In the genomic region with DNA sequence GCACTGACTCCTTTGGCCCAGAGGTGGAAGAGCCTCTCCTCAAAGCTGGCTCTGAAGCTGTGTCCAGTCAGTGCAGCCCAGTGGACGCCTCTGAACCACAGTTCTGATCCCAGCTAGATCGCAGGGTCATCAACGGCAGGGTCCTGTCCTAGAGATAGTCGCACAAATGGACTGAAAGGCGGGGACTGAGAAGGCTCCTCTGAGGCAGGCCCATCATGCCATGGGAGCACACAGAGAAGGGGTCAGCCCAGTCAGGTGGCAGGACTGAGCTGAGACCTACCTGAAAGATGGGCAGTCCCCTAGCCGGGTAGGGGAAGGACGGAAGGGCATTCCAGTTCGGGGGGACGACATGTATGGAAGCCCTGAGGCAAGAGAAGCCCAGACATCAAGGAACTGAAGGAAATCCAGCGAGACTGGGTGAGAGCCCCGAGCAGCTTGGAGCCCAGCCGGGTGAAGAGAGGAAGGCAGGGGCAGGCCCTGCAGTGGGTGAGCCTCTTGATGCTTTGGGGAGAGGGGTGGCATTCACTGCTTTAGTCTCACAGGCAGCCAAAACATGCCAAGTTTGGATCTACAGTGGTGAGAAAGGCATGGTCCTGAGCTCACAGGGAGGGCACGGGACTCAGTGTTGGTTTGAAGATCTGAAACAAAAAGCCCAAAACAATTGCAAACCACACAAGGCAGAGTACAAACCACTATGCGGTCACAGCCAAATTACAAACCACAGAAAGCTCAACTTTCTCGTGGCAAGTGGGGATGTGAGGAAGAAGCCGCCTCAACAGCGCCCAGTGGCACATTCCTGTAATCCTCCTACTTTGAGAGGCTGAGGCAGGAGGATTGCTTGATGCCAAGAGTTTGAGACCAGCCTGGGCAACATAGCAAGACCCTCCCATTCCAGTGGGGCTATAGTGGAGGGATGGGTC, we compare ENCODE assay signal across 9 cellular contexts. TPM values are rescaled to one million over a fixed set of nuclear protein-coding genes. Genes with fewer than 3 reads are reported as not detected.
A peak's percentile ranks its signal among the peaks of the same experiment; 100 is the strongest.
DNase-seq lines count a peak whose midpoint lies in the region; ATAC-seq and TF ChIP-seq lines count a peak whose summit lies in the region.
"Had no signal": no experiment of that assay in that cellular context is flagged by ENCODE, and none has a peak within 500 bp of the region (broad histone marks: within the 10 kb centered on the region; RNA-seq: fewer than 3 reads in every experiment).

No MANE protein-coding gene starts in this region.

- H3K27me3 ChIP-seq in thymus (ENCODE audit: control insufficient read depth, insufficient read depth) (no peaks in the 10 kb centered on the region), uterus (no peaks in the 10 kb centered on the region)

- TF ChIP-seq CTCF in activated B cell treated with CpG ODN at 0.5 μM for 24 hours (IDR thresholded peaks at IDR 0.05) (no peak), uterus (IDR thresholded peaks at IDR 0.05) (no peak)

- no peak for TF ChIP-seq POLR2A in uterus (IDR thresholded peaks at IDR 0.05)

- H3K4me3 ChIP-seq in thymus (ENCODE audit: low read length), result no peak overlapping the region
- no peak overlapping the region for H3K4me3 ChIP-seq in uterus

- peak overlapping the region; percentile 73 for H3K27ac Mint-ChIP-seq in activated naive CD4-positive, alpha-beta T cell treated with anti-CD3 and anti-CD28 coated beads, Interleukin-2, amount 50 U/mL, for 24 hours
- H3K27ac Mint-ChIP-seq in activated B cell treated with CpG ODN at 0.5 μM for 24 hours, result peak overlapping the region; percentile 50

- 53% methylated on average over 17 of the region's 17 CpGs for WGBS in thymus

- intact Hi-C loops in activated B cell treated with CpG ODN at 0.5 μM for 24 hours (cut with micrococcal nuclease), result loop anchor here (5.0 kb wide), 1 partner anchor 74 kb away; no protein-coding TSS in a partner anchor
- intact Hi-C loops in cardiac septum (cut with DNase I), result no loop called here
- intact Hi-C loops in uterus (cut with DNase I; ENCODE audit: low total_unique reads), result no loop called here

- peaks cover 43% of the 10 kb centered on the region for H3K36me3 ChIP-seq in thymus (ENCODE audit: control insufficient read depth, insufficient read depth)
- H3K36me3 ChIP-seq in uterus, result no peaks in the 10 kb centered on the region

- peak overlapping the region; percentile 66 for H3K4me3 Mint-ChIP-seq in activated naive CD4-positive, alpha-beta T cell treated with anti-CD3 and anti-CD28 coated beads, Interleukin-2, amount 50 U/mL, for 24 hours
- H3K4me3 Mint-ChIP-seq in activated B cell treated with CpG ODN at 0.5 μM for 24 hours, result peak overlapping the region; percentile 29

- POLR2A ChIA-PET in activated B cell treated with CpG ODN at 0.5 μM for 24 hours (lab: Charles Lee), result interaction anchor here (0.6 to 6.4 kb wide), 11 partner anchors 9 to 1611 kb away, joined by 3 to 69 read pairs (median 4); partner anchors contain the start of genes CALM3, DACT3 and PTGIR

- no peaks in the 10 kb centered on the region for H3K27me3 Mint-ChIP-seq in activated naive CD4-positive, alpha-beta T cell treated with anti-CD3 and anti-CD28 coated beads, Interleukin-2, amount 50 U/mL, for 24 hours
- no peaks in the 10 kb centered on the region for H3K27me3 Mint-ChIP-seq in activated B cell treated with CpG ODN at 0.5 μM for 24 hours

- peaks cover 71% of the 10 kb centered on the region for H3K4me1 Mint-ChIP-seq in activated naive CD4-positive, alpha-beta T cell treated with anti-CD3 and anti-CD28 coated beads, Interleukin-2, amount 50 U/mL, for 24 hours
- H3K4me1 Mint-ChIP-seq in activated B cell treated with CpG ODN at 0.5 μM for 24 hours, result peaks cover 39% of the 10 kb centered on the region

- peaks cover 2% of the 10 kb centered on the region for H3K9me3 ChIP-seq in thymus (ENCODE audit: control insufficient read depth)
- no peaks in the 10 kb centered on the region for H3K9me3 ChIP-seq in uterus

- no peak for DNase-seq in activated naive CD4-positive, alpha-beta T cell treated with Interleukin-2 at 50 U/mL for 16 hours
- DNase-seq in activated B cell treated with CpG ODN at 0.5 μM for 24 hours, result no peak
- DNase-seq in cardiac septum (ENCODE audit: low spot score), result peak; percentile 41
- DNase-seq in EL, result no peak
- DNase-seq in uterus, result no peak

- H3K4me1 ChIP-seq in thymus (ENCODE audit: control insufficient read depth, insufficient read depth, low read length) (peaks cover 25% of the 10 kb centered on the region), uterus (no peaks in the 10 kb centered on the region)

- H3K9me3 Mint-ChIP-seq in activated naive CD4-positive, alpha-beta T cell treated with anti-CD3 and anti-CD28 coated beads, Interleukin-2, amount 50 U/mL, for 24 hours, result no peaks in the 10 kb centered on the region
- no peaks in the 10 kb centered on the region for H3K9me3 Mint-ChIP-seq in activated B cell treated with CpG ODN at 0.5 μM for 24 hours

- CTCF ChIA-PET in activated B cell treated with CpG ODN at 0.5 μM for 24 hours (lab: Charles Lee), result interaction anchor here (0.8 to 9.4 kb wide), 7 partner anchors 9 to 138 kb away, joined by 3 to 234 read pairs (median 3); partner anchors contain the start of genes CALM3 and DACT3

- H3K36me3 Mint-ChIP-seq in activated naive CD4-positive, alpha-beta T cell treated with anti-CD3 and anti-CD28 coated beads, Interleukin-2, amount 50 U/mL, for 24 hours, result peaks cover 14% of the 10 kb centered on the region
- peaks cover 46% of the 10 kb centered on the region for H3K36me3 Mint-ChIP-seq in activated B cell treated with CpG ODN at 0.5 μM for 24 hours (ENCODE audit: low read depth)

- H3K27ac ChIP-seq in thymus (ENCODE audit: low read depth) (peak overlapping the region; percentile 38), uterus (no peak overlapping the region)

- ATAC-seq in activated B cell treated with CpG ODN at 0.5 μM for 24 hours (ENCODE audit: low read depth) (peak; percentile 30), HG02623 (IDR thresholded peaks at IDR 0.05; ENCODE audit: unreplicated experiment) (no peak)

RNA-seq across cellular contexts. Expression of gene CALM3, which starts 10.0 kb away (rescaled TPM):
- total RNA-seq in activated B cell treated with CpG ODN at 0.5 μM for 24 hours, result 174 and 200 TPM in 2 replicates
- 271 TPM for total RNA-seq in cardiac septum
- 167 TPM for polyA plus RNA-seq in thymus
- 100 to 1,000 TPM in 3 of 4 donors, 10 to 100 TPM in 1; 83.8 to 225 (median 157) TPM for total RNA-seq in uterus

RNA-seq across cellular contexts. Expression of gene PTGIR, which starts 13.8 kb away (rescaled TPM):
- 13.4 and 17.8 TPM in 2 replicates for total RNA-seq in activated B cell treated with CpG ODN at 0.5 μM for 24 hours
- 8.6 TPM for total RNA-seq in cardiac septum
- 7.8 TPM for polyA plus RNA-seq in thymus
- 1 to 10 TPM in 2 of 4 donors, under 1 TPM in 2; 0.51 to 6.1 (median 3.5) TPM for total RNA-seq in uterus
- total RNA-seq: cerebellum had no signal

RNA-seq across cellular contexts. Expression of gene GNG8, which starts 24.9 kb away (rescaled TPM):
- 33.1 and 38.2 TPM in 2 replicates for total RNA-seq in activated B cell treated with CpG ODN at 0.5 μM for 24 hours
- not detected for total RNA-seq in cardiac septum
- polyA plus RNA-seq in thymus, result not detected
- not detected for total RNA-seq in uterus
- total RNA-seq: cerebellum had no signal

RNA-seq across cellular contexts. Expression of gene DACT3, which starts 49.9 kb away (rescaled TPM):
- total RNA-seq in activated B cell treated with CpG ODN at 0.5 μM for 24 hours (0.49 and 0.75 TPM in 2 replicates), cardiac septum (23.8 TPM), uterus (10 to 100 TPM in 3 of 4 donors, under 1 TPM in 1; 0.29 to 90.1 (median 30.3) TPM)
- 3.4 TPM for polyA plus RNA-seq in thymus

Comparison
In these comparisons a context has a peak if more than half of its experiments do, and no peak if none do; other contexts are left out.
1. RNA of gene GNG8, which starts 24.9 kb away (total RNA-seq): 33.1 to 38.2 TPM in activated B cell treated with CpG ODN at 0.5 μM for 24 hours; not detected in cardiac septum (single experiment) and not detected in uterus; every median in the first group is over 10 times any median in the second.